1 cellular context compared by ENCODE assay signal in the genomic region with DNA sequence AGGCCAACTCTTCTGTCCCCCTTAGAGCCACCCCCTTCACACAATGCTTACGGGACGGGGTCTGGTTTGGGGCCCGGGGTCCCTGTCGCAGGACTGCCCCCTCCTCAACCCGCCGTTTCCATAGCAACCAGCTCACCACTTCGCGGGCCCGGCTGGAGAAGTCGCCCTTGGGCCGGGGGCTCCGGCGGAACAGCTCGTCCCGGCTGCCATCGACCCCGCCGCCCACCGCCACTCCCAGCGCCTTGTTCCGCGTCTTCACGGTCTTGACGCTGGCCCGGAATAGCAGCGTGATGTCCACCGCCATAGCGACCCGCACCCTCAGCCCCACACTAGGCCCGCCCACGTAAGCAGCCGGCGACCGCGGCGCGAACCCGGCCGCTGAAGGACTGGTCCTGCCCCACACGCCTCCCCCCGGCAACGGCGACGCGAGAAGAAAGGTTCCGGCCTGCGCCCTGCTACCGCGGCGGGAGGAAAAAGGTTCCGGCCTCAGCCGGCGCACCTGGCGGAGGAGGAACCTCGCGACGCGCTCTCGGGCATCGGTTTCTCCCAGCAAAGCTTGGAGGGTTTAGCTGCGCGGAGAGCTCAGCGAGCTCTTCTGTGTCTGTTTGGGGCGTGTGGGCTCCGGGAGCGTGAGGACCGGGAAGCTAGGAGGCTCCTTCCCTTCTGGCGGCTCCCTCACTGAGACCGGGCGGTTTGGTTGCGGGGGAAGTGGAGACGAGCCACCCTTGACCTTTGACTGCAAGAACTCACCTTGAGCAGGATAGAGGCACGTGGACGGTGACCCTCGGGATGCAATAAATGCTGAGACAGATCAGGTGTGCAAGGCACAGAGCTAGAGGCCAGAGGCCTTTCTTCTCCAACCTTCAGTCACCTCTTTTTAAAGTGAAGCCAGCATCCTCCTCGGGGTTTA.
TF ChIP-seq lines count a peak whose summit lies in the region.

A gene (minus strand): TSS at position 388 of the 910 bp plus-strand sequence. CDS start 84 bp downstream, at position 304.

TF ChIP-seq in GM23338, 12 proteins besides CTCF, POLR2A, EP300 and RAD21 (continued from another document):
- TF ChIP-seq, protein P1, sequence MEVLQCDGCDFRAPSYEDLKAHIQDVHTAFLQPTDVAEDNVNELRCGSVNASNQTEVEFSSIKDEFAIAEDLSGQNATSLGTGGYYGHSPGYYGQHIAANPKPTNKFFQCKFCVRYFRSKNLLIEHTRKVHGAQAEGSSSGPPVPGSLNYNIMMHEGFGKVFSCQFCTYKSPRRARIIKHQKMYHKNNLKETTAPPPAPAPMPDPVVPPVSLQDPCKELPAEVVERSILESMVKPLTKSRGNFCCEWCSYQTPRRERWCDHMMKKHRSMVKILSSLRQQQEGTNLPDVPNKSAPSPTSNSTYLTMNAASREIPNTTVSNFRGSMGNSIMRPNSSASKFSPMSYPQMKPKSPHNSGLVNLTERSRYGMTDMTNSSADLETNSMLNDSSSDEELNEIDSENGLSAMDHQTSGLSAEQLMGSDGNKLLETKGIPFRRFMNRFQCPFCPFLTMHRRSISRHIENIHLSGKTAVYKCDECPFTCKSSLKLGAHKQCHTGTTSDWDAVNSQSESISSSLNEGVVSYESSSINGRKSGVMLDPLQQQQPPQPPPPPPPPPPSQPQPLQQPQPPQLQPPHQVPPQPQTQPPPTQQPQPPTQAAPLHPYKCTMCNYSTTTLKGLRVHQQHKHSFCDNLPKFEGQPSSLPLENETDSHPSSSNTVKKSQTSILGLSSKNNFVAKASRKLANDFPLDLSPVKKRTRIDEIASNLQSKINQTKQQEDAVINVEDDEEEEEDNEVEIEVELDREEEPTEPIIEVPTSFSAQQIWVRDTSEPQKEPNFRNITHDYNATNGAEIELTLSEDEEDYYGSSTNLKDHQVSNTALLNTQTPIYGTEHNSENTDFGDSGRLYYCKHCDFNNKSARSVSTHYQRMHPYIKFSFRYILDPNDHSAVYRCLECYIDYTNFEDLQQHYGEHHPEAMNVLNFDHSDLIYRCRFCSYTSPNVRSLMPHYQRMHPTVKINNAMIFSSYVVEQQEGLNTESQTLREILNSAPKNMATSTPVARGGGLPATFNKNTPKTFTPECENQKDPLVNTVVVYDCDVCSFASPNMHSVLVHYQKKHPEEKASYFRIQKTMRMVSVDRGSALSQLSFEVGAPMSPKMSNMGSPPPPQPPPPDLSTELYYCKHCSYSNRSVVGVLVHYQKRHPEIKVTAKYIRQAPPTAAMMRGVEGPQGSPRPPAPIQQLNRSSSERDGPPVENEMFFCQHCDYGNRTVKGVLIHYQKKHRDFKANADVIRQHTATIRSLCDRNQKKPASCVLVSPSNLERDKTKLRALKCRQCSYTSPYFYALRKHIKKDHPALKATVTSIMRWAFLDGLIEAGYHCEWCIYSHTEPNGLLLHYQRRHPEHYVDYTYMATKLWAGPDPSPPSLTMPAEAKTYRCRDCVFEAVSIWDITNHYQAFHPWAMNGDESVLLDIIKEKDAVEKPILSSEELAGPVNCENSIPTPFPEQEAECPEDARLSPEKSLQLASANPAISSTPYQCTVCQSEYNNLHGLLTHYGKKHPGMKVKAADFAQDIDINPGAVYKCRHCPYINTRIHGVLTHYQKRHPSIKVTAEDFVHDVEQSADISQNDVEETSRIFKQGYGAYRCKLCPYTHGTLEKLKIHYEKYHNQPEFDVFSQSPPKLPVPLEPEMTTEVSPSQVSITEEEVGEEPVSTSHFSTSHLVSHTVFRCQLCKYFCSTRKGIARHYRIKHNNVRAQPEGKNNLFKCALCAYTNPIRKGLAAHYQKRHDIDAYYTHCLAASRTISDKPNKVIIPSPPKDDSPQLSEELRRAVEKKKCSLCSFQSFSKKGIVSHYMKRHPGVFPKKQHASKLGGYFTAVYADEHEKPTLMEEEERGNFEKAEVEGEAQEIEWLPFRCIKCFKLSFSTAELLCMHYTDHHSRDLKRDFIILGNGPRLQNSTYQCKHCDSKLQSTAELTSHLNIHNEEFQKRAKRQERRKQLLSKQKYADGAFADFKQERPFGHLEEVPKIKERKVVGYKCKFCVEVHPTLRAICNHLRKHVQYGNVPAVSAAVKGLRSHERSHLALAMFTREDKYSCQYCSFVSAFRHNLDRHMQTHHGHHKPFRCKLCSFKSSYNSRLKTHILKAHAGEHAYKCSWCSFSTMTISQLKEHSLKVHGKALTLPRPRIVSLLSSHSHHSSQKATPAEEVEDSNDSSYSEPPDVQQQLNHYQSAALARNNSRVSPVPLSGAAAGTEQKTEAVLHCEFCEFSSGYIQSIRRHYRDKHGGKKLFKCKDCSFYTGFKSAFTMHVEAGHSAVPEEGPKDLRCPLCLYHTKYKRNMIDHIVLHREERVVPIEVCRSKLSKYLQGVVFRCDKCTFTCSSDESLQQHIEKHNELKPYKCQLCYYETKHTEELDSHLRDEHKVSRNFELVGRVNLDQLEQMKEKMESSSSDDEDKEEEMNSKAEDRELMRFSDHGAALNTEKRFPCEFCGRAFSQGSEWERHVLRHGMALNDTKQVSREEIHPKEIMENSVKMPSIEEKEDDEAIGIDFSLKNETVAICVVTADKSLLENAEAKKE (CRISPR knock-in tag; IDR thresholded peaks at IDR 0.05): no peak
- peak; percentile 79 for TF ChIP-seq POLR2AphosphoS5 (IDR thresholded peaks at IDR 0.05; ENCODE audit: low read depth)
- TF ChIP-seq EZH2 (IDR thresholded peaks at IDR 0.05; ENCODE audit: low read depth, unreplicated experiment): no peak
- peak; percentile 97 for TF ChIP-seq CREB1 (CRISPR knock-in tag; IDR thresholded peaks at IDR 0.05; ENCODE audit: low read depth)
- TF ChIP-seq, protein P2, sequence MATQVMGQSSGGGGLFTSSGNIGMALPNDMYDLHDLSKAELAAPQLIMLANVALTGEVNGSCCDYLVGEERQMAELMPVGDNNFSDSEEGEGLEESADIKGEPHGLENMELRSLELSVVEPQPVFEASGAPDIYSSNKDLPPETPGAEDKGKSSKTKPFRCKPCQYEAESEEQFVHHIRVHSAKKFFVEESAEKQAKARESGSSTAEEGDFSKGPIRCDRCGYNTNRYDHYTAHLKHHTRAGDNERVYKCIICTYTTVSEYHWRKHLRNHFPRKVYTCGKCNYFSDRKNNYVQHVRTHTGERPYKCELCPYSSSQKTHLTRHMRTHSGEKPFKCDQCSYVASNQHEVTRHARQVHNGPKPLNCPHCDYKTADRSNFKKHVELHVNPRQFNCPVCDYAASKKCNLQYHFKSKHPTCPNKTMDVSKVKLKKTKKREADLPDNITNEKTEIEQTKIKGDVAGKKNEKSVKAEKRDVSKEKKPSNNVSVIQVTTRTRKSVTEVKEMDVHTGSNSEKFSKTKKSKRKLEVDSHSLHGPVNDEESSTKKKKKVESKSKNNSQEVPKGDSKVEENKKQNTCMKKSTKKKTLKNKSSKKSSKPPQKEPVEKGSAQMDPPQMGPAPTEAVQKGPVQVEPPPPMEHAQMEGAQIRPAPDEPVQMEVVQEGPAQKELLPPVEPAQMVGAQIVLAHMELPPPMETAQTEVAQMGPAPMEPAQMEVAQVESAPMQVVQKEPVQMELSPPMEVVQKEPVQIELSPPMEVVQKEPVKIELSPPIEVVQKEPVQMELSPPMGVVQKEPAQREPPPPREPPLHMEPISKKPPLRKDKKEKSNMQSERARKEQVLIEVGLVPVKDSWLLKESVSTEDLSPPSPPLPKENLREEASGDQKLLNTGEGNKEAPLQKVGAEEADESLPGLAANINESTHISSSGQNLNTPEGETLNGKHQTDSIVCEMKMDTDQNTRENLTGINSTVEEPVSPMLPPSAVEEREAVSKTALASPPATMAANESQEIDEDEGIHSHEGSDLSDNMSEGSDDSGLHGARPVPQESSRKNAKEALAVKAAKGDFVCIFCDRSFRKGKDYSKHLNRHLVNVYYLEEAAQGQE (IDR thresholded peaks at IDR 0.05; ENCODE audit: unreplicated experiment): no peak
- TF ChIP-seq, protein P3, sequence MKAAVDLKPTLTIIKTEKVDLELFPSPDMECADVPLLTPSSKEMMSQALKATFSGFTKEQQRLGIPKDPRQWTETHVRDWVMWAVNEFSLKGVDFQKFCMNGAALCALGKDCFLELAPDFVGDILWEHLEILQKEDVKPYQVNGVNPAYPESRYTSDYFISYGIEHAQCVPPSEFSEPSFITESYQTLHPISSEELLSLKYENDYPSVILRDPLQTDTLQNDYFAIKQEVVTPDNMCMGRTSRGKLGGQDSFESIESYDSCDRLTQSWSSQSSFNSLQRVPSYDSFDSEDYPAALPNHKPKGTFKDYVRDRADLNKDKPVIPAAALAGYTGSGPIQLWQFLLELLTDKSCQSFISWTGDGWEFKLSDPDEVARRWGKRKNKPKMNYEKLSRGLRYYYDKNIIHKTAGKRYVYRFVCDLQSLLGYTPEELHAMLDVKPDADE (IDR thresholded peaks at IDR 0.05): peak; percentile 86
